In genomic region chr14:49581961-49582210, GRCh38 we compare ENCODE assay signal across 10 cellular contexts. TPM values are rescaled to one million over a fixed set of nuclear protein-coding genes. Genes with fewer than 3 reads are reported as not detected.
DNase-seq lines count a peak whose midpoint lies in the region; ATAC-seq and TF ChIP-seq lines count a peak whose summit lies in the region.
"Had no signal": no experiment of that assay in that cellular context is flagged by ENCODE, and none has a peak within 500 bp of the region (broad histone marks: within the 10 kb centered on the region; RNA-seq: fewer than 3 reads in every experiment).

No MANE protein-coding gene starts in this region.

- no peak for ATAC-seq in activated CD8-positive, alpha-beta memory T cell treated with anti-CD3 and anti-CD28 coated beads, Interleukin-2, amount 10 ng/mL, durations not matched to agents 7 days and 5 days
- ATAC-seq in RWPE2 (ENCODE audit: low read depth), result no peak
- no peak for ATAC-seq in natural killer cell treated with Interleukin-12 subunit alpha and Interleukin-12 subunit beta and Interleukin-15 and Interleukin-18, amount 100 ng/mL, for 72 hours
- ATAC-seq in GM18519 (IDR thresholded peaks at IDR 0.05; ENCODE audit: low FRiP score, unreplicated experiment), result no peak

- H3K4me1 ChIP-seq in RWPE2 (ENCODE audit: insufficient read depth, poor library complexity, severe bottlenecking), result peaks cover 22% of the 10 kb centered on the region

- no peak overlapping the region for H3K4me3 Mint-ChIP-seq in activated CD8-positive, alpha-beta memory T cell treated with anti-CD3 and anti-CD28 coated beads, Interleukin-2, amount 10 ng/mL, durations not matched to agents 7 days and 5 days
- peak overlapping the region; percentile 41 for H3K4me3 Mint-ChIP-seq in natural killer cell treated with Interleukin-12 subunit alpha and Interleukin-12 subunit beta and Interleukin-15 and Interleukin-18, amount 100 ng/mL, for 72 hours

- no peak for TF ChIP-seq CTCF in RWPE2 (IDR thresholded peaks at IDR 0.05; ENCODE audit: poor library complexity, severe bottlenecking)

- no peaks in the 10 kb centered on the region for H3K9me3 Mint-ChIP-seq in activated CD8-positive, alpha-beta memory T cell treated with anti-CD3 and anti-CD28 coated beads, Interleukin-2, amount 10 ng/mL, durations not matched to agents 7 days and 5 days (ENCODE audit: low read depth)
- no peaks in the 10 kb centered on the region for H3K9me3 Mint-ChIP-seq in natural killer cell treated with Interleukin-12 subunit alpha and Interleukin-12 subunit beta and Interleukin-15 and Interleukin-18, amount 100 ng/mL, for 72 hours

- H3K27me3 Mint-ChIP-seq in activated CD8-positive, alpha-beta memory T cell treated with anti-CD3 and anti-CD28 coated beads, Interleukin-2, amount 10 ng/mL, durations not matched to agents 7 days and 5 days, result no peaks in the 10 kb centered on the region
- no peaks in the 10 kb centered on the region for H3K27me3 Mint-ChIP-seq in natural killer cell treated with Interleukin-12 subunit alpha and Interleukin-12 subunit beta and Interleukin-15 and Interleukin-18, amount 100 ng/mL, for 72 hours

- peaks cover 68% of the 10 kb centered on the region for H3K36me3 Mint-ChIP-seq in activated CD8-positive, alpha-beta memory T cell treated with anti-CD3 and anti-CD28 coated beads, Interleukin-2, amount 10 ng/mL, durations not matched to agents 7 days and 5 days
- H3K36me3 Mint-ChIP-seq in natural killer cell treated with Interleukin-12 subunit alpha and Interleukin-12 subunit beta and Interleukin-15 and Interleukin-18, amount 100 ng/mL, for 72 hours, result peaks cover 38% of the 10 kb centered on the region

- H3K36me3 ChIP-seq in RWPE2 (ENCODE audit: low read depth), result peaks cover 75% of the 10 kb centered on the region

- peaks cover 46% of the 10 kb centered on the region for H3K4me1 Mint-ChIP-seq in activated CD8-positive, alpha-beta memory T cell treated with anti-CD3 and anti-CD28 coated beads, Interleukin-2, amount 10 ng/mL, durations not matched to agents 7 days and 5 days
- peaks cover 50 to 56% of the 10 kb centered on the region in 2 donors for H3K4me1 Mint-ChIP-seq in natural killer cell treated with Interleukin-12 subunit alpha and Interleukin-12 subunit beta and Interleukin-15 and Interleukin-18, amount 100 ng/mL, for 72 hours (ENCODE audit: low read depth in 2 of 2)

- no peak for DNase-seq in activated CD8-positive, alpha-beta memory T cell treated with anti-CD3 and anti-CD28 coated beads, Interleukin-2, amount 10 ng/mL, durations not matched to agents 7 days and 5 days
- no peak for DNase-seq in activated CD8-positive, alpha-beta memory T cell treated with anti-CD3 and anti-CD28 coated beads, Interleukin-2, amount 50 U/mL, for 4 hours
- DNase-seq in RWPE2 (ENCODE audit: low spot score) (no peak), GOT3 (lab: John Stamatoyannopoulos, UW) (no peak)
- no peak for DNase-seq in natural killer cell treated with Interleukin-12 subunit alpha and Interleukin-12 subunit beta and Interleukin-15 and Interleukin-18, amount 100 ng/mL, for 72 hours (ENCODE audit: low spot score)
- DNase-seq: NCI-H345, RPMI8226, testis had no signal

- H3K9me3 ChIP-seq in RWPE2 (ENCODE audit: severe bottlenecking), result no peaks in the 10 kb centered on the region
- H3K9me3 ChIP-seq: esophagus muscularis mucosa, testis had no signal

- H3K27me3 ChIP-seq in RWPE2 (ENCODE audit: insufficient read depth, poor library complexity, severe bottlenecking), result no peaks in the 10 kb centered on the region
- H3K27me3 ChIP-seq: esophagus muscularis mucosa, testis had no signal

- H3K27ac ChIP-seq in RWPE2 (ENCODE audit: poor library complexity, severe bottlenecking), result peak overlapping the region; percentile 12
- H3K27ac ChIP-seq: esophagus muscularis mucosa, testis had no signal

- CTCF ChIA-PET in activated CD8-positive, alpha-beta memory T cell treated with anti-CD3 and anti-CD28 coated beads, Interleukin-2, amount 10 ng/mL, durations not matched to agents 7 days and 5 days (lab: Charles Lee), result interaction anchor here (0.9 kb wide), 1 partner anchor 120 kb away, joined by 3 read pairs; no protein-coding TSS in a partner anchor

- H3K4me3 ChIP-seq in RWPE2 (ENCODE audit: severe bottlenecking), result no peak overlapping the region
- H3K4me3 ChIP-seq: esophagus muscularis mucosa, testis had no signal

- H3K27ac Mint-ChIP-seq in activated CD8-positive, alpha-beta memory T cell treated with anti-CD3 and anti-CD28 coated beads, Interleukin-2, amount 10 ng/mL, durations not matched to agents 7 days and 5 days, result peak overlapping the region; percentile 27
- peak overlapping the region; percentile 3 to 57 for H3K27ac Mint-ChIP-seq in natural killer cell treated with Interleukin-12 subunit alpha and Interleukin-12 subunit beta and Interleukin-15 and Interleukin-18, amount 100 ng/mL, for 72 hours

RNA-seq across cellular contexts. Expression of gene RPS29, which starts 4.3 kb away (rescaled TPM):
- 1,000 to 10,000 TPM; 1,378 to 1,419 TPM for total RNA-seq in activated CD8-positive, alpha-beta memory T cell treated with anti-CD3 and anti-CD28 coated beads, Interleukin-2, amount 10 ng/mL, durations not matched to agents 7 days and 5 days
- 1,000 to 10,000 TPM in 1 of 2 donors, 100 to 1,000 TPM in 1; 518 to 1,286 TPM for total RNA-seq in natural killer cell treated with Interleukin-12 subunit alpha and Interleukin-12 subunit beta and Interleukin-15 and Interleukin-18, amount 100 ng/mL, for 72 hours

RNA-seq across cellular contexts. Expression of gene LRR1, which starts 16.9 kb away (rescaled TPM):
- total RNA-seq in activated CD8-positive, alpha-beta memory T cell treated with anti-CD3 and anti-CD28 coated beads, Interleukin-2, amount 10 ng/mL, durations not matched to agents 7 days and 5 days, result 10 to 100 TPM; 64.4 to 71.3 TPM
- 10 to 100 TPM; 28.7 to 48.4 TPM for total RNA-seq in natural killer cell treated with Interleukin-12 subunit alpha and Interleukin-12 subunit beta and Interleukin-15 and Interleukin-18, amount 100 ng/mL, for 72 hours

RNA-seq across cellular contexts. Expression of gene RPL36AL, which starts 38.5 kb away (rescaled TPM):
- 100 to 1,000 TPM; 245 to 248 TPM for total RNA-seq in activated CD8-positive, alpha-beta memory T cell treated with anti-CD3 and anti-CD28 coated beads, Interleukin-2, amount 10 ng/mL, durations not matched to agents 7 days and 5 days
- total RNA-seq in natural killer cell treated with Interleukin-12 subunit alpha and Interleukin-12 subunit beta and Interleukin-15 and Interleukin-18, amount 100 ng/mL, for 72 hours, result 100 to 1,000 TPM; 186 to 188 TPM

RNA-seq across cellular contexts. Expression of gene MGAT2, which starts 38.7 kb away (rescaled TPM):
- 10 to 100 TPM; 68.4 to 75.9 TPM for total RNA-seq in activated CD8-positive, alpha-beta memory T cell treated with anti-CD3 and anti-CD28 coated beads, Interleukin-2, amount 10 ng/mL, durations not matched to agents 7 days and 5 days
- total RNA-seq in natural killer cell treated with Interleukin-12 subunit alpha and Interleukin-12 subunit beta and Interleukin-15 and Interleukin-18, amount 100 ng/mL, for 72 hours, result 10 to 100 TPM; 76.3 to 93.6 TPM

RNA-seq across cellular contexts. Expression of gene DNAAF2, which starts 53.2 kb away (rescaled TPM):
- 10 to 100 TPM in 1 of 2 experiments, 1 to 10 TPM in 1; 8.7 to 11.5 TPM for total RNA-seq in activated CD8-positive, alpha-beta memory T cell treated with anti-CD3 and anti-CD28 coated beads, Interleukin-2, amount 10 ng/mL, durations not matched to agents 7 days and 5 days
- total RNA-seq in natural killer cell treated with Interleukin-12 subunit alpha and Interleukin-12 subunit beta and Interleukin-15 and Interleukin-18, amount 100 ng/mL, for 72 hours, result 10 to 100 TPM in 1 of 2 donors, 1 to 10 TPM in 1; 6.2 to 11.9 TPM
